1 cellular context compared by ENCODE assay signal in genomic region chr9:68416891-68417570, GRCh38.
TF ChIP-seq lines count a peak whose summit lies in the region.

No MANE protein-coding gene starts in this region.

TF ChIP-seq in GM23338, 12 proteins besides CTCF, POLR2A, EP300 and RAD21 (continued from another document):
- TF ChIP-seq ZNF462 (CRISPR knock-in tag; IDR thresholded peaks at IDR 0.05) (no peak), ZNF331 (CRISPR knock-in tag; IDR thresholded peaks at IDR 0.05; ENCODE audit: low read depth) (no peak), POLR2AphosphoS5 (IDR thresholded peaks at IDR 0.05; ENCODE audit: low read depth) (no peak), EZH2phosphoT487 (IDR thresholded peaks at IDR 0.05; ENCODE audit: unreplicated experiment) (no peak), CREB1 (CRISPR knock-in tag; IDR thresholded peaks at IDR 0.05; ENCODE audit: low read depth) (no peak), STAT1 (IDR thresholded peaks at IDR 0.05; ENCODE audit: unreplicated experiment) (no peak)
